18 cellular contexts compared by ENCODE assay signal in the genomic region with DNA sequence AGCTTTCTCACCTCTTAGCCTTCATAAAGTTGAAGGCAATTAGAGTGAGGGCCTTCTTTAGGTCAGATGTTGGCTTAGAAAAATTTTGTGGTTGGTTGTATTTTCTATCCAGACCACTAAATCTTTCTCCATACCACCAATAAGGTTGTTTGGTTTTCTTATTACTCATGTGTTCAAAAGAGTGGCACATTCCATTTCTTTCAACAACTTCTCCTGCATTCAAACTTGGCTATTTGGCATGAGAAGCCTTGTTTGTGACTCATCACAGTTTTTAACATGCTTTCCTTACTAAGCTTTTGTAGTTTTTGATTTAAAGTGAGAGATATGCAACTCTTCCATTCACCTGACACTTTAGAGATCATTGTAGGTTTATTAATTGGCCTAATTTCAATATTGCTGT.
"Had no signal": no experiment of that assay in that cellular context is flagged by ENCODE, and none has a peak within 500 bp of the region (broad histone marks: within the 10 kb centered on the region; RNA-seq: fewer than 3 reads in every experiment).

No MANE protein-coding gene starts in this region.

- H3K4me3 ChIP-seq: esophagus muscularis mucosa, gastrocnemius medialis, lung, prostate gland, sigmoid colon, tibial nerve, uterus had no signal

- FAIRE-seq: colon, endometrium, islet of Langerhans had no signal

- ATAC-seq: gastrocnemius medialis; stimulated activated naive B cell treated with anti-CD40 and anti-IgM and Interleukin-4, amounts not matched to agents 10 μg/mL and 1 μg/mL and 100 μg/mL, for 72 hours; T-helper 17 cell had no signal

- H3K27ac Mint-ChIP-seq: activated CD4-positive, alpha-beta T cell treated with anti-CD3 and anti-CD28 coated beads, Interleukin-2, amount 10 ng/mL, durations not matched to agents 24 days and 14 days; activated naive CD8-positive, alpha-beta T cell treated with anti-CD3 and anti-CD28 coated beads for 36 hours; activated T-helper 1 cell treated with anti-CD3 and anti-CD28 coated beads, Interleukin-12 subunit alpha, Interleukin-12 subunit beta, Interleukin-2, Interleukin-4 antibody, amounts not matched to agents 30 ng/mL and 10 ng/mL and 1 ng/mL, durations not matched to agents 14 hours and 24 hours and 36 hours; stimulated activated naive B cell treated with anti-CD40 and anti-IgM and Interleukin-4, amounts not matched to agents 10 μg/mL and 1 μg/mL and 100 μg/mL, for 72 hours; T-helper 17 cell had no signal

- H3K9me3 Mint-ChIP-seq: activated CD4-positive, alpha-beta T cell treated with anti-CD3 and anti-CD28 coated beads, Interleukin-2, amount 10 ng/mL, durations not matched to agents 24 days and 14 days; activated naive CD8-positive, alpha-beta T cell treated with anti-CD3 and anti-CD28 coated beads for 36 hours; activated T-helper 1 cell treated with anti-CD3 and anti-CD28 coated beads, Interleukin-12 subunit alpha, Interleukin-12 subunit beta, Interleukin-2, Interleukin-4 antibody, amounts not matched to agents 30 ng/mL and 10 ng/mL and 1 ng/mL, durations not matched to agents 14 hours and 24 hours and 36 hours; stimulated activated naive B cell treated with anti-CD40 and anti-IgM and Interleukin-4, amounts not matched to agents 10 μg/mL and 1 μg/mL and 100 μg/mL, for 72 hours had no signal

- H3K4me3 Mint-ChIP-seq: activated CD4-positive, alpha-beta T cell treated with anti-CD3 and anti-CD28 coated beads, Interleukin-2, amount 10 ng/mL, durations not matched to agents 24 days and 14 days; activated naive CD8-positive, alpha-beta T cell treated with anti-CD3 and anti-CD28 coated beads for 36 hours; activated T-helper 1 cell treated with anti-CD3 and anti-CD28 coated beads, Interleukin-12 subunit alpha, Interleukin-12 subunit beta, Interleukin-2, Interleukin-4 antibody, amounts not matched to agents 30 ng/mL and 10 ng/mL and 1 ng/mL, durations not matched to agents 14 hours and 24 hours and 36 hours; stimulated activated naive B cell treated with anti-CD40 and anti-IgM and Interleukin-4, amounts not matched to agents 10 μg/mL and 1 μg/mL and 100 μg/mL, for 72 hours; T-helper 17 cell had no signal

- H3K27me3 Mint-ChIP-seq: activated CD4-positive, alpha-beta T cell treated with anti-CD3 and anti-CD28 coated beads, Interleukin-2, amount 10 ng/mL, durations not matched to agents 24 days and 14 days; activated naive CD8-positive, alpha-beta T cell treated with anti-CD3 and anti-CD28 coated beads for 36 hours; stimulated activated naive B cell treated with anti-CD40 and anti-IgM and Interleukin-4, amounts not matched to agents 10 μg/mL and 1 μg/mL and 100 μg/mL, for 72 hours; T-helper 17 cell had no signal

- DNase-seq: activated CD4-positive, alpha-beta T cell treated with anti-CD3 and anti-CD28 coated beads, Interleukin-2, amount 10 ng/mL, durations not matched to agents 24 days and 14 days; activated CD8-positive, alpha-beta memory T cell treated with anti-CD3 and anti-CD28 coated beads for 24 hours; activated naive CD8-positive, alpha-beta T cell treated with anti-CD3 and anti-CD28 coated beads for 36 hours; gastrocnemius medialis; midbrain; sigmoid colon; stimulated activated CD4-positive, alpha-beta T cell treated with anti-CD3 and anti-CD28 coated beads, Interleukin-12 subunit alpha, Interleukin-12 subunit beta, amount 100 ng/mL, for 4 hours; stimulated activated naive B cell treated with anti-CD40 and anti-IgM and Interleukin-4, amounts not matched to agents 10 μg/mL and 1 μg/mL and 100 μg/mL, for 72 hours; T-helper 17 cell; uterus had no signal

- H3K4me1 Mint-ChIP-seq: activated CD4-positive, alpha-beta T cell treated with anti-CD3 and anti-CD28 coated beads, Interleukin-2, amount 10 ng/mL, durations not matched to agents 24 days and 14 days; activated naive CD8-positive, alpha-beta T cell treated with anti-CD3 and anti-CD28 coated beads for 36 hours; stimulated activated naive B cell treated with anti-CD40 and anti-IgM and Interleukin-4, amounts not matched to agents 10 μg/mL and 1 μg/mL and 100 μg/mL, for 72 hours; T-helper 17 cell had no signal

- H3K36me3 Mint-ChIP-seq: activated naive CD8-positive, alpha-beta T cell treated with anti-CD3 and anti-CD28 coated beads for 36 hours; stimulated activated naive B cell treated with anti-CD40 and anti-IgM and Interleukin-4, amounts not matched to agents 10 μg/mL and 1 μg/mL and 100 μg/mL, for 72 hours had no signal
